Comparison of ENCODE assay signal across 14 cellular contexts in genomic region chr17:76054112-76054476, GRCh38. TPM values are rescaled to one million over a fixed set of nuclear protein-coding genes. Genes with fewer than 3 reads are reported as not detected.
A peak's percentile ranks its signal among the peaks of the same experiment; 100 is the strongest.
DNase-seq lines count a peak whose midpoint lies in the region; ATAC-seq and TF ChIP-seq lines count a peak whose summit lies in the region.
"Had no signal": no experiment of that assay in that cellular context is flagged by ENCODE, and none has a peak within 500 bp of the region (broad histone marks: within the 10 kb centered on the region; RNA-seq: fewer than 3 reads in every experiment).

No MANE protein-coding gene starts in this region.

- TF ChIP-seq CTCF in foreskin keratinocyte (conservative IDR thresholded peaks at IDR 0.05): no peak

- ATAC-seq in activated CD4-positive, alpha-beta T cell treated with anti-CD3 and anti-CD28 coated beads for 36 hours: peak; percentile 23
- no peak for ATAC-seq in activated naive CD8-positive, alpha-beta T cell treated with anti-CD3 and anti-CD28 coated beads, Interleukin-2, amount 50 U/mL, for 24 hours
- peak; percentile 83 for ATAC-seq in foreskin keratinocyte
- no peak for ATAC-seq in GM21528 (IDR thresholded peaks at IDR 0.05; ENCODE audit: low FRiP score, unreplicated experiment)

- H3K27ac ChIP-seq in foreskin keratinocyte: peak overlapping the region; percentile 96
- peak overlapping the region; percentile 35 for H3K27ac ChIP-seq in subcutaneous abdominal adipose tissue (ENCODE audit: low read depth, low read length)
- H3K27ac ChIP-seq: 22Rv1, tibial artery had no signal

- H3K36me3 ChIP-seq in subcutaneous abdominal adipose tissue (ENCODE audit: control insufficient read depth in 5 of 5, insufficient read depth in 5 of 5, low read length in 5 of 5): peaks cover 30 to 92% (median 77%) of the 10 kb centered on the region in 5 donors

- POLR2A ChIA-PET in activated CD4-positive, alpha-beta T cell treated with anti-CD3 and anti-CD28 coated beads for 36 hours (lab: Charles Lee): interaction anchor here (0.6 kb wide), 1 partner anchor 12 kb away, joined by 3 read pairs; no protein-coding TSS in a partner anchor

- no peak for DNase-seq in activated CD4-positive, alpha-beta T cell treated with anti-CD3 and anti-CD28 coated beads for 36 hours
- no peak for DNase-seq in activated CD4-positive, alpha-beta T cell treated with anti-CD3 and anti-CD28 coated beads for 1 hour
- DNase-seq in activated naive CD8-positive, alpha-beta T cell treated with anti-CD3 and anti-CD28 coated beads, Interleukin-2, amount 50 U/mL, for 24 hours: no peak
- DNase-seq in foreskin keratinocyte (peak; percentile 66 to 83), activated gamma-delta T cell treated with Interleukin-2 at 50 U/mL for 16 hours (no peak), NCI-H1048 (lab: John Stamatoyannopoulos, UW) (no peak)
- DNase-seq: activated B cell treated with CpG ODN at 0.5 μM for 24 hours, DMS79 treated with DMSO at 0.1 percent for 48 hours, KBM-7, NCI-H2171 treated with DMSO at 0.1 percent for 48 hours, tibial artery had no signal

- peaks cover 12% of the 10 kb centered on the region for H3K4me1 ChIP-seq in foreskin keratinocyte
- no peaks in the 10 kb centered on the region for H3K4me1 ChIP-seq in subcutaneous abdominal adipose tissue (ENCODE audit: control insufficient read depth in 5 of 5, insufficient read depth in 5 of 5, low read length in 5 of 5)
- H3K4me1 ChIP-seq: tibial artery had no signal

- H3K27me3 ChIP-seq in foreskin keratinocyte (no peaks in the 10 kb centered on the region), subcutaneous abdominal adipose tissue (ENCODE audit: control insufficient read depth in 5 of 5, insufficient read depth in 4 of 5, low read length in 5 of 5) (no peaks in the 10 kb centered on the region)
- H3K27me3 ChIP-seq: tibial artery had no signal

- CTCF ChIA-PET in activated CD4-positive, alpha-beta T cell treated with anti-CD3 and anti-CD28 coated beads for 36 hours (lab: Charles Lee): interaction anchor here (0.5 to 2.2 kb wide), 5 partner anchors 9 to 225 kb away, joined by 3 to 15 read pairs (median 4); no protein-coding TSS in a partner anchor

- H3K4me3 ChIP-seq in subcutaneous abdominal adipose tissue (ENCODE audit: low read depth in 1 of 5, low read length in 5 of 5): no peak overlapping the region
- H3K4me3 ChIP-seq: tibial artery had no signal

- H3K9me3 Mint-ChIP-seq in activated CD4-positive, alpha-beta T cell treated with anti-CD3 and anti-CD28 coated beads for 36 hours (ENCODE audit: low read depth): no peaks in the 10 kb centered on the region
- no peaks in the 10 kb centered on the region for H3K9me3 Mint-ChIP-seq in activated naive CD8-positive, alpha-beta T cell treated with anti-CD3 and anti-CD28 coated beads, Interleukin-2, amount 50 U/mL, for 24 hours
- H3K9me3 Mint-ChIP-seq: activated B cell treated with CpG ODN at 0.5 μM for 24 hours had no signal

- peaks cover 37% of the 10 kb centered on the region for H3K4me1 Mint-ChIP-seq in activated CD4-positive, alpha-beta T cell treated with anti-CD3 and anti-CD28 coated beads for 36 hours
- H3K4me1 Mint-ChIP-seq in activated naive CD8-positive, alpha-beta T cell treated with anti-CD3 and anti-CD28 coated beads, Interleukin-2, amount 50 U/mL, for 24 hours: peaks cover 28% of the 10 kb centered on the region
- H3K4me1 Mint-ChIP-seq: activated B cell treated with CpG ODN at 0.5 μM for 24 hours had no signal

- H3K4me3 Mint-ChIP-seq in activated CD4-positive, alpha-beta T cell treated with anti-CD3 and anti-CD28 coated beads for 36 hours: no peak overlapping the region
- H3K4me3 Mint-ChIP-seq in activated naive CD8-positive, alpha-beta T cell treated with anti-CD3 and anti-CD28 coated beads, Interleukin-2, amount 50 U/mL, for 24 hours: no peak overlapping the region
- H3K4me3 Mint-ChIP-seq: activated B cell treated with CpG ODN at 0.5 μM for 24 hours had no signal

- intact Hi-C loops in activated CD4-positive, alpha-beta T cell treated with anti-CD3 and anti-CD28 coated beads for 36 hours (cut with DNase I, micrococcal nuclease): no loop called here

- H3K9ac ChIP-seq in subcutaneous abdominal adipose tissue (ENCODE audit: low read length in 5 of 5): no peak overlapping the region

- no peaks in the 10 kb centered on the region for H3K9me3 ChIP-seq in subcutaneous abdominal adipose tissue (ENCODE audit: control insufficient read depth in 5 of 5, low read length in 5 of 5)
- H3K9me3 ChIP-seq: tibial artery had no signal

- H3K27me3 Mint-ChIP-seq in activated CD4-positive, alpha-beta T cell treated with anti-CD3 and anti-CD28 coated beads for 36 hours: no peaks in the 10 kb centered on the region
- H3K27me3 Mint-ChIP-seq in activated naive CD8-positive, alpha-beta T cell treated with anti-CD3 and anti-CD28 coated beads, Interleukin-2, amount 50 U/mL, for 24 hours: no peaks in the 10 kb centered on the region
- H3K27me3 Mint-ChIP-seq: activated B cell treated with CpG ODN at 0.5 μM for 24 hours had no signal

- H3K27ac Mint-ChIP-seq in activated CD4-positive, alpha-beta T cell treated with anti-CD3 and anti-CD28 coated beads for 36 hours: peak overlapping the region; percentile 38
- H3K27ac Mint-ChIP-seq in activated naive CD8-positive, alpha-beta T cell treated with anti-CD3 and anti-CD28 coated beads, Interleukin-2, amount 50 U/mL, for 24 hours: peak overlapping the region; percentile 25
- H3K27ac Mint-ChIP-seq: activated B cell treated with CpG ODN at 0.5 μM for 24 hours had no signal

- H3K36me3 Mint-ChIP-seq in activated CD4-positive, alpha-beta T cell treated with anti-CD3 and anti-CD28 coated beads for 36 hours (ENCODE audit: low read depth): peaks cover 63% of the 10 kb centered on the region
- H3K36me3 Mint-ChIP-seq in activated naive CD8-positive, alpha-beta T cell treated with anti-CD3 and anti-CD28 coated beads, Interleukin-2, amount 50 U/mL, for 24 hours (ENCODE audit: low read depth): peaks cover 52% of the 10 kb centered on the region

RNA-seq across cellular contexts. Expression of gene SRP68, which starts 18.2 kb away (rescaled TPM):
- total RNA-seq in activated CD4-positive, alpha-beta T cell treated with anti-CD3 and anti-CD28 coated beads for 36 hours: 100 to 1,000 TPM; 151 to 174 TPM
- total RNA-seq in foreskin keratinocyte: 75.9 and 76.7 TPM in 2 replicates
- polyA plus RNA-seq in foreskin keratinocyte: 70.5 and 78.4 TPM in 2 replicates

RNA-seq across cellular contexts. Expression of gene GALR2, which starts 20.5 kb away (rescaled TPM):
- total RNA-seq in activated CD4-positive, alpha-beta T cell treated with anti-CD3 and anti-CD28 coated beads for 36 hours: 1 to 10 TPM; 5.9 to 6.4 TPM
- 0.07 TPM in 1 of 2 replicates, not detected in the other for total RNA-seq in foreskin keratinocyte
- 0.06 and 0.12 TPM in 2 replicates for polyA plus RNA-seq in foreskin keratinocyte

RNA-seq across cellular contexts. Expression of gene ZACN, which starts 24.9 kb away (rescaled TPM):
- 1 to 10 TPM; 4.8 to 5.4 TPM for total RNA-seq in activated CD4-positive, alpha-beta T cell treated with anti-CD3 and anti-CD28 coated beads for 36 hours
- not detected in 2 replicates for total RNA-seq in foreskin keratinocyte
- polyA plus RNA-seq in foreskin keratinocyte: 0.07 and 0.11 TPM in 2 replicates

RNA-seq across cellular contexts. Expression of gene EVPL, which starts 27.0 kb away (rescaled TPM):
- total RNA-seq in activated CD4-positive, alpha-beta T cell treated with anti-CD3 and anti-CD28 coated beads for 36 hours: under 1 TPM; 0.04 to 0.16 TPM
- 15.9 and 17.6 TPM in 2 replicates for total RNA-seq in foreskin keratinocyte
- 10.9 and 12.6 TPM in 2 replicates for polyA plus RNA-seq in foreskin keratinocyte
- total RNA-seq: activated B cell treated with CpG ODN at 0.5 μM for 24 hours had no signal

RNA-seq across cellular contexts. Expression of gene EXOC7, which starts 49.5 kb away (rescaled TPM):
- 10 to 100 TPM; 73.0 to 77.0 TPM for total RNA-seq in activated CD4-positive, alpha-beta T cell treated with anti-CD3 and anti-CD28 coated beads for 36 hours
- total RNA-seq in foreskin keratinocyte: 69.5 and 71.2 TPM in 2 replicates
- 43.3 and 46.0 TPM in 2 replicates for polyA plus RNA-seq in foreskin keratinocyte

Comparison
In these comparisons a context has a peak if more than half of its experiments do, and no peak if none do; other contexts are left out.
1. ATAC-seq: peak in activated CD4-positive, alpha-beta T cell treated with anti-CD3 and anti-CD28 coated beads for 36 hours (single experiment) and foreskin keratinocyte (single experiment); none in activated naive CD8-positive, alpha-beta T cell treated with anti-CD3 and anti-CD28 coated beads, Interleukin-2, amount 50 U/mL, for 24 hours (single experiment) and GM21528 (single experiment).
2. DNase-seq: peak in foreskin keratinocyte (2 of 2); none in activated CD4-positive, alpha-beta T cell treated with anti-CD3 and anti-CD28 coated beads for 36 hours (single experiment), activated CD4-positive, alpha-beta T cell treated with anti-CD3 and anti-CD28 coated beads for 1 hour (single experiment), activated naive CD8-positive, alpha-beta T cell treated with anti-CD3 and anti-CD28 coated beads, Interleukin-2, amount 50 U/mL, for 24 hours (single experiment), activated gamma-delta T cell treated with Interleukin-2 at 50 U/mL for 16 hours (single experiment) and NCI-H1048 (single experiment).